ENCODE assay signal across 8 cellular contexts in genomic region chrX:49155243-49155899, GRCh38. TPM values are rescaled to one million over a fixed set of nuclear protein-coding genes. Genes with fewer than 3 reads are reported as not detected.
DNase-seq lines count a peak whose midpoint lies in the region; ATAC-seq and TF ChIP-seq lines count a peak whose summit lies in the region.

No MANE protein-coding gene starts in this region.

- H3K36me3 Mint-ChIP-seq in CD4-positive, CD25-positive, alpha-beta regulatory T cell, result peaks cover 3% of the 10 kb centered on the region
- H3K36me3 Mint-ChIP-seq in activated naive CD8-positive, alpha-beta T cell treated with anti-CD3 and anti-CD28 coated beads, Interleukin-2, amount 50 U/mL, for 24 hours (ENCODE audit: low read depth), result no peaks in the 10 kb centered on the region

- 1 to 40% (median 19%) methylated on average over 18 of the region's 18 CpGs for WGBS in heart left ventricle, 4 donors
- WGBS in psoas muscle, 3 donors, result 8 to 39% (median 11%) methylated on average over 16 to 18 of the region's 18 CpGs

- TF ChIP-seq CTCF in heart left ventricle (IDR thresholded peaks at IDR 0.05) (no peak), psoas muscle (IDR thresholded peaks at IDR 0.05) (no peak)

- intact Hi-C loops in heart left ventricle (cut with DNase I) (no loop called here), psoas muscle (cut with DNase I) (no loop called here)

- peak overlapping the region; percentile 57 for H3K4me3 ChIP-seq in CD4-positive, CD25-positive, alpha-beta regulatory T cell (ENCODE audit: low read depth, low read length)
- peak overlapping the region; percentile 23 to 90 (median 61) for H3K4me3 ChIP-seq in heart left ventricle
- H3K4me3 ChIP-seq in psoas muscle, result peak overlapping the region; percentile 72

- H3K27me3 ChIP-seq in CD4-positive, CD25-positive, alpha-beta regulatory T cell (ENCODE audit: control insufficient read depth, insufficient read depth, low read length), result no peaks in the 10 kb centered on the region
- H3K27me3 ChIP-seq in heart left ventricle (no peaks in the 10 kb centered on the region), psoas muscle (ENCODE audit: insufficient read depth in 3 of 3, low read length in 2 of 3) (no peaks in the 10 kb centered on the region)

- H3K4me1 ChIP-seq in CD4-positive, CD25-positive, alpha-beta regulatory T cell (ENCODE audit: control insufficient read depth, insufficient read depth, low read length, poor library complexity, severe bottlenecking), result no peaks in the 10 kb centered on the region
- H3K4me1 ChIP-seq in heart left ventricle (peaks cover 0 to 8% (median 0%) of the 10 kb centered on the region in 12 donors), psoas muscle (no peaks in the 10 kb centered on the region)

- peaks cover 0 to 17% (median 10%) of the 10 kb centered on the region in 4 donors for H3K4me1 Mint-ChIP-seq in CD4-positive, CD25-positive, alpha-beta regulatory T cell
- H3K4me1 Mint-ChIP-seq in activated naive CD8-positive, alpha-beta T cell treated with anti-CD3 and anti-CD28 coated beads, Interleukin-2, amount 50 U/mL, for 24 hours, result peaks cover 18% of the 10 kb centered on the region

- no peaks in the 10 kb centered on the region for H3K9me3 ChIP-seq in CD4-positive, CD25-positive, alpha-beta regulatory T cell (ENCODE audit: control insufficient read depth in 2 of 2, low read length in 2 of 2)
- H3K9me3 ChIP-seq in heart left ventricle (no peaks in the 10 kb centered on the region), psoas muscle (no peaks in the 10 kb centered on the region)

- H3K36me3 ChIP-seq in CD4-positive, CD25-positive, alpha-beta regulatory T cell (ENCODE audit: control insufficient read depth, insufficient read depth, low read length), result no peaks in the 10 kb centered on the region
- no peaks in the 10 kb centered on the region for H3K36me3 ChIP-seq in heart left ventricle
- H3K36me3 ChIP-seq in psoas muscle (ENCODE audit: insufficient read depth in 1 of 2, low read depth in 1 of 2), result no peaks in the 10 kb centered on the region

- H3K27me3 Mint-ChIP-seq in CD4-positive, CD25-positive, alpha-beta regulatory T cell, result no peaks in the 10 kb centered on the region
- H3K27me3 Mint-ChIP-seq in activated naive CD8-positive, alpha-beta T cell treated with anti-CD3 and anti-CD28 coated beads, Interleukin-2, amount 50 U/mL, for 24 hours, result no peaks in the 10 kb centered on the region

- no peak for ATAC-seq in CD4-positive, CD25-positive, alpha-beta regulatory T cell (ENCODE audit: low read depth in 2 of 2)
- peak; percentile 6 for ATAC-seq in GM21723 (IDR thresholded peaks at IDR 0.05; ENCODE audit: unreplicated experiment)
- peak; percentile 30 for ATAC-seq in activated naive CD8-positive, alpha-beta T cell treated with anti-CD3 and anti-CD28 coated beads, Interleukin-2, amount 50 U/mL, for 24 hours
- peak; percentile 2 to 30 (median 28) for ATAC-seq in heart left ventricle
- peak in 2 of 4 donors; percentile 2 to 19 for ATAC-seq in psoas muscle

- H3K4me3 Mint-ChIP-seq in CD4-positive, CD25-positive, alpha-beta regulatory T cell, result peak overlapping the region; percentile 92 to 95 (median 93)
- H3K4me3 Mint-ChIP-seq in activated naive CD8-positive, alpha-beta T cell treated with anti-CD3 and anti-CD28 coated beads, Interleukin-2, amount 50 U/mL, for 24 hours, result peak overlapping the region; percentile 85

- H3K9me3 Mint-ChIP-seq in CD4-positive, CD25-positive, alpha-beta regulatory T cell, result peaks cover 0 to 2% (median 0%) of the 10 kb centered on the region in 7 donors
- no peaks in the 10 kb centered on the region for H3K9me3 Mint-ChIP-seq in activated naive CD8-positive, alpha-beta T cell treated with anti-CD3 and anti-CD28 coated beads, Interleukin-2, amount 50 U/mL, for 24 hours

- peak overlapping the region; percentile 82 for H3K27ac ChIP-seq in CD4-positive, CD25-positive, alpha-beta regulatory T cell (ENCODE audit: insufficient read depth, low read length, poor library complexity, severe bottlenecking)
- H3K27ac ChIP-seq in heart left ventricle, result peak overlapping the region; percentile 92 to 99 (median 94)
- H3K27ac ChIP-seq in psoas muscle, result peak overlapping the region; percentile 92

- TF ChIP-seq POLR2A in heart left ventricle (IDR thresholded peaks at IDR 0.05), result no peak

- DNase-seq in CD4-positive, CD25-positive, alpha-beta regulatory T cell, result peak in 2 of 3 donors; percentile 19 to 63
- peak; percentile 56 for DNase-seq in NCI-H510A treated with DMSO at 0.1 percent for 48 hours (lab: John Stamatoyannopoulos, UW)
- DNase-seq in activated naive CD8-positive, alpha-beta T cell treated with anti-CD3 and anti-CD28 coated beads, Interleukin-2, amount 50 U/mL, for 24 hours, result peak; percentile 37
- peak in 1 of 5 donors; percentile 45 for DNase-seq in heart left ventricle
- DNase-seq in psoas muscle, result no peak
- no peak for DNase-seq in NCI-H524 treated with DMSO at 0.1 percent for 48 hours (lab: John Stamatoyannopoulos, UW)
- no peak for DNase-seq in SHP77 treated with DMSO at 0.1 percent for 48 hours (lab: John Stamatoyannopoulos, UW)

- H3K27ac Mint-ChIP-seq in CD4-positive, CD25-positive, alpha-beta regulatory T cell, result peak overlapping the region; percentile 80 to 98 (median 89)
- H3K27ac Mint-ChIP-seq in activated naive CD8-positive, alpha-beta T cell treated with anti-CD3 and anti-CD28 coated beads, Interleukin-2, amount 50 U/mL, for 24 hours, result peak overlapping the region; percentile 96

RNA-seq across cellular contexts. Expression of gene MAGIX, which starts 7.2 kb away (rescaled TPM):
- total RNA-seq in CD4-positive, CD25-positive, alpha-beta regulatory T cell, result 0.57 TPM
- polyA plus RNA-seq in CD4-positive, CD25-positive, alpha-beta regulatory T cell, result 1 to 10 TPM in 1 of 4 donors, under 1 TPM in 3; 0.49 to 1.0 (median 0.62) TPM
- total RNA-seq in heart left ventricle (1 to 10 TPM; 2.6 to 7.1 (median 3.3) TPM), psoas muscle (1 to 10 TPM; 2.9 to 3.7 (median 3.5) TPM)
- polyA plus RNA-seq in heart left ventricle (1 to 10 TPM; 2.9 to 6.7 TPM), psoas muscle (1 to 10 TPM; 5.2 to 8.0 (median 5.3) TPM)

RNA-seq across cellular contexts. Expression of gene PLP2, which starts 16.3 kb away (rescaled TPM):
- 141 TPM for total RNA-seq in CD4-positive, CD25-positive, alpha-beta regulatory T cell
- polyA plus RNA-seq in CD4-positive, CD25-positive, alpha-beta regulatory T cell, result 100 to 1,000 TPM; 222 to 354 (median 242) TPM
- total RNA-seq in heart left ventricle, result 100 to 1,000 TPM in 3 of 9 donors, 10 to 100 TPM in 6; 22.4 to 155 (median 50.4) TPM
- 100 to 1,000 TPM in 1 of 2 donors, 10 to 100 TPM in 1; 63.0 to 373 TPM for polyA plus RNA-seq in heart left ventricle
- 10 to 100 TPM; 17.8 to 80.7 (median 74.0) TPM for total RNA-seq in psoas muscle
- 100 to 1,000 TPM in 2 of 3 donors, 10 to 100 TPM in 1; 76.5 to 320 (median 113) TPM for polyA plus RNA-seq in psoas muscle

RNA-seq across cellular contexts. Expression of gene PRICKLE3, which starts 30.8 kb away (rescaled TPM):
- total RNA-seq in CD4-positive, CD25-positive, alpha-beta regulatory T cell, result 7.3 TPM
- 1 to 10 TPM; 2.7 to 4.7 (median 3.5) TPM for polyA plus RNA-seq in CD4-positive, CD25-positive, alpha-beta regulatory T cell
- 10 to 100 TPM in 2 of 9 donors, 1 to 10 TPM in 7; 6.6 to 12.7 (median 9.3) TPM for total RNA-seq in heart left ventricle
- polyA plus RNA-seq in heart left ventricle, result 10 to 100 TPM in 1 of 2 donors, 1 to 10 TPM in 1; 6.5 to 13.2 TPM
- total RNA-seq in psoas muscle, result 10 to 100 TPM; 14.1 to 17.6 (median 16.3) TPM
- polyA plus RNA-seq in psoas muscle, result 10 to 100 TPM in 2 of 3 donors, 1 to 10 TPM in 1; 7.5 to 23.6 (median 18.1) TPM

RNA-seq across cellular contexts. Expression of gene GPKOW, which starts 31.8 kb away (rescaled TPM):
- total RNA-seq in CD4-positive, CD25-positive, alpha-beta regulatory T cell, result 17.4 TPM
- 10 to 100 TPM; 34.9 to 43.0 (median 37.7) TPM for polyA plus RNA-seq in CD4-positive, CD25-positive, alpha-beta regulatory T cell
- total RNA-seq in heart left ventricle (10 to 100 TPM; 17.5 to 30.9 (median 19.4) TPM), psoas muscle (10 to 100 TPM; 26.7 to 28.8 (median 27.7) TPM)
- polyA plus RNA-seq in heart left ventricle (10 to 100 TPM in 1 of 2 donors, 1 to 10 TPM in 1; 8.9 to 29.5 TPM), psoas muscle (10 to 100 TPM; 25.9 to 29.4 (median 26.9) TPM)

RNA-seq across cellular contexts. Expression of gene SYP, which starts 44.6 kb away (rescaled TPM):
- 1.3 TPM for total RNA-seq in CD4-positive, CD25-positive, alpha-beta regulatory T cell
- polyA plus RNA-seq in CD4-positive, CD25-positive, alpha-beta regulatory T cell, result under 1 TPM; 0.67 to 0.95 (median 0.84) TPM
- total RNA-seq in heart left ventricle (1 to 10 TPM in 6 of 9 donors, under 1 TPM in 3; 0.49 to 2.7 (median 1.1) TPM), psoas muscle (1 to 10 TPM in 2 of 4 donors, under 1 TPM in 2; 0.37 to 1.2 (median 0.83) TPM)
- polyA plus RNA-seq in heart left ventricle (1 to 10 TPM; 1.3 to 3.7 TPM), psoas muscle (1 to 10 TPM in 2 of 3 donors, under 1 TPM in 1; 0.76 to 1.6 (median 1.4) TPM)

Comparison
In these comparisons a context has a peak if more than half of its experiments do, and no peak if none do; other contexts are left out.
1. ATAC-seq: peak in GM21723 (single experiment), activated naive CD8-positive, alpha-beta T cell treated with anti-CD3 and anti-CD28 coated beads, Interleukin-2, amount 50 U/mL, for 24 hours (single experiment) and heart left ventricle (4 of 4); none in CD4-positive, CD25-positive, alpha-beta regulatory T cell (0 of 2).
2. DNase-seq: peak in CD4-positive, CD25-positive, alpha-beta regulatory T cell (2 of 3), NCI-H510A treated with DMSO at 0.1 percent for 48 hours (single experiment) and activated naive CD8-positive, alpha-beta T cell treated with anti-CD3 and anti-CD28 coated beads, Interleukin-2, amount 50 U/mL, for 24 hours (single experiment); none in psoas muscle (0 of 2), NCI-H524 treated with DMSO at 0.1 percent for 48 hours (single experiment) and SHP77 treated with DMSO at 0.1 percent for 48 hours (single experiment).
3. Peak in every context shown above with its lines, with median percentiles within 50 percentile points of each other: H3K27ac ChIP-seq and H3K4me3 ChIP-seq.